In the genomic region with DNA sequence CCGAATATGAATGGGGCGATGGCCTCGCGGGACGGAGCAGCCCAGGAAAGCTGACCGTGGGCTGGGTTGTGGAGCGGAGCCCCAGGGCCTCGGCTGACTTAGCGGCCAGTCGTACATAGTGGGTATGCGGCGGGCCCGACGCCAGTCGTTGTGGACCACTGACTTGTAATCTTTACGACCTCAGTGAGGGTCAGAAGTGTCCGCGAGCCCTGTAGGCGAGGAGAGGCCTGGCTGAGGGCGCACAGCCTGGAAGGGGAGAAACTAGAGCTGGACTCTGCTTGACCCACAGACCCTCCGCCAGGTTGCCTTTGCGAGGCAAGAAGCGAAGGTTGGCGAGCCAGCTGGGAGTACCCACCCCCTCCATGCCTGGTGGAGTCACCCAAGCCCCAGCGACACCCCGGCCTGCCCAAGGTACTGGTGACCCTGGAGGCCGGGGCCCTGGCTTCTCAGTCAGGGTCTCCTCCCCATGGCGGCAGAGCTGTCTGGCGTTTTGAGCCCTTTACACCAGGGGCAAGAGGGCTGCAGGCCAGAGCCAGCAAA, we compare ENCODE assay signal across 8 cellular contexts. TPM values are rescaled to one million over a fixed set of nuclear protein-coding genes. Genes with fewer than 3 reads are reported as not detected.
A peak's percentile ranks its signal among the peaks of the same experiment; 100 is the strongest.
DNase-seq lines count a peak whose midpoint lies in the region; ATAC-seq and TF ChIP-seq lines count a peak whose summit lies in the region.

No MANE protein-coding gene starts in this region.

- H3K4me3 ChIP-seq in H7 (ENCODE audit: insufficient read depth, low read depth, low read length) (peak overlapping the region; percentile 59), foreskin fibroblast (ENCODE audit: low read depth in 1 of 2, low read length in 2 of 2) (peak overlapping the region; percentile 82 to 99), retinal pigment epithelial cell (ENCODE audit: low read length) (peak overlapping the region; percentile 73)

- H3K4me1 Mint-ChIP-seq in T-helper 17 cell, result peaks cover 13% of the 10 kb centered on the region

- DNase-seq in H7 (no peak), T-helper 17 cell (no peak), foreskin fibroblast (no peak), retinal pigment epithelial cell (ENCODE audit: low read depth) (no peak), NCI-H510A (lab: John Stamatoyannopoulos, UW) (no peak), ureter (ENCODE audit: low spot score) (no peak), Ammon's horn (ENCODE audit: low spot score) (no peak)
- no peak for DNase-seq in stimulated activated CD8-positive, alpha-beta memory T cell treated with anti-CD3 and anti-CD28 coated beads, Interleukin-4, amount 100 ng/mL, for 48 hours

- no peaks in the 10 kb centered on the region for H3K9me3 ChIP-seq in T-helper 17 cell (ENCODE audit: control insufficient read depth, low read length, poor library complexity, severe bottlenecking)

- no peak for TF ChIP-seq CTCF in foreskin fibroblast (IDR thresholded peaks at IDR 0.05; ENCODE audit: low read depth, low read length)
- TF ChIP-seq CTCF in retinal pigment epithelial cell (conservative IDR thresholded peaks at IDR 0.05; ENCODE audit: low read depth, low read length), result no peak

- no peaks in the 10 kb centered on the region for H3K36me3 Mint-ChIP-seq in T-helper 17 cell (ENCODE audit: low read depth)

- H3K4me3 Mint-ChIP-seq in T-helper 17 cell, result peak overlapping the region; percentile 95

- H3K27ac Mint-ChIP-seq in T-helper 17 cell, result peak overlapping the region; percentile 98

- no peak for ATAC-seq in T-helper 17 cell

- H3K27me3 Mint-ChIP-seq in T-helper 17 cell, result peaks cover 30% of the 10 kb centered on the region

- peaks cover 16% of the 10 kb centered on the region for H3K27me3 ChIP-seq in H7 (ENCODE audit: control insufficient read depth, insufficient read depth, low read length)

- H3K36me3 ChIP-seq in H7 (replicated peaks; ENCODE audit: control insufficient read depth, insufficient read depth, low read length), result no peaks in the 10 kb centered on the region

RNA-seq across cellular contexts. Expression of a gene that starts 15.6 kb away (rescaled TPM):
- 210 and 226 TPM in 2 replicates for total RNA-seq in H7 (2014; rRNA removed; shearing (Covaris generic))
- total RNA-seq in T-helper 17 cell (100 to 1,000 TPM; 318 to 366 TPM), ureter (467 TPM)
